ENCODE assay signal across 30 cellular contexts in genomic region chr4:136316961-136317360, GRCh38.
"Had no signal": no experiment of that assay in that cellular context is flagged by ENCODE, and none has a peak within 500 bp of the region (broad histone marks: within the 10 kb centered on the region; RNA-seq: fewer than 3 reads in every experiment).

No MANE protein-coding gene starts in this region.

- ATAC-seq: HepG2, Right ventricle myocardium inferior, SK-N-SH treated with all-trans-retinoic acid at 6 μM for 48 hours, T-cell had no signal

- DNase-seq: IMR-90; Karpas-422; KG1; MG63; NCI-H1092; NCI-H1105 treated with DMSO at 0.1 percent for 48 hours; NCI-H1417 treated with DMSO at 0.1 percent for 48 hours; NCI-H187; NCI-H2029; NCI-H2081 treated with DMSO at 0.1 percent for 48 hours; NCI-H2171; NCI-H226; NCI-H446; NCI-H510A; NCI-H524 treated with DMSO at 0.1 percent for 48 hours; NCI-H69; NCI-H774; NK-92 treated with Interleukin-12 subunit alpha and Interleukin-12 subunit beta, amount 100 ng/mL, for 24 hours; OCI-M1; PC-9; Peyer's patch; SHP77 treated with DMSO at 0.1 percent for 48 hours; SJCRH30; SW 1271; T-cell had no signal

- H2AFZ ChIP-seq: PC-9 had no signal

- H3K9me3 Mint-ChIP-seq: T-helper 1 cell treated with Interleukin-12 subunit alpha and Interleukin-12 subunit beta and Interleukin-4 antibody, amounts not matched to agents 30 μg/mL and 1 μg/mL, for 36 hours had no signal

- H3K4me3 ChIP-seq: MG63, PC-9, Peyer's patch, SJCRH30 had no signal

- H3K27ac ChIP-seq: HL-60, PC-9, Peyer's patch, SJCRH30 had no signal

- H3K27me3 Mint-ChIP-seq: T-cell had no signal

- H3K27me3 ChIP-seq: MG63, Peyer's patch, SJCRH30 had no signal

- H3K36me3 ChIP-seq: MG63, Peyer's patch, SJCRH30 had no signal

- H3K36me3 Mint-ChIP-seq: T-cell had no signal

- H3K4me1 Mint-ChIP-seq: T-cell had no signal

- H3K4me3 Mint-ChIP-seq: T-cell; T-helper 1 cell treated with Interleukin-12 subunit alpha and Interleukin-12 subunit beta and Interleukin-4 antibody, amounts not matched to agents 30 μg/mL and 1 μg/mL, for 36 hours had no signal

- H3K4me1 ChIP-seq: Peyer's patch had no signal

- H3K27ac Mint-ChIP-seq: T-cell; T-helper 1 cell treated with Interleukin-12 subunit alpha and Interleukin-12 subunit beta and Interleukin-4 antibody, amounts not matched to agents 30 μg/mL and 1 μg/mL, for 36 hours had no signal

- H3K4me2 ChIP-seq: PC-9 had no signal

- H3K9me3 ChIP-seq: MG63, Peyer's patch, SJCRH30 had no signal
